Comparison of ENCODE assay signal across 22 cellular contexts in the genomic region with DNA sequence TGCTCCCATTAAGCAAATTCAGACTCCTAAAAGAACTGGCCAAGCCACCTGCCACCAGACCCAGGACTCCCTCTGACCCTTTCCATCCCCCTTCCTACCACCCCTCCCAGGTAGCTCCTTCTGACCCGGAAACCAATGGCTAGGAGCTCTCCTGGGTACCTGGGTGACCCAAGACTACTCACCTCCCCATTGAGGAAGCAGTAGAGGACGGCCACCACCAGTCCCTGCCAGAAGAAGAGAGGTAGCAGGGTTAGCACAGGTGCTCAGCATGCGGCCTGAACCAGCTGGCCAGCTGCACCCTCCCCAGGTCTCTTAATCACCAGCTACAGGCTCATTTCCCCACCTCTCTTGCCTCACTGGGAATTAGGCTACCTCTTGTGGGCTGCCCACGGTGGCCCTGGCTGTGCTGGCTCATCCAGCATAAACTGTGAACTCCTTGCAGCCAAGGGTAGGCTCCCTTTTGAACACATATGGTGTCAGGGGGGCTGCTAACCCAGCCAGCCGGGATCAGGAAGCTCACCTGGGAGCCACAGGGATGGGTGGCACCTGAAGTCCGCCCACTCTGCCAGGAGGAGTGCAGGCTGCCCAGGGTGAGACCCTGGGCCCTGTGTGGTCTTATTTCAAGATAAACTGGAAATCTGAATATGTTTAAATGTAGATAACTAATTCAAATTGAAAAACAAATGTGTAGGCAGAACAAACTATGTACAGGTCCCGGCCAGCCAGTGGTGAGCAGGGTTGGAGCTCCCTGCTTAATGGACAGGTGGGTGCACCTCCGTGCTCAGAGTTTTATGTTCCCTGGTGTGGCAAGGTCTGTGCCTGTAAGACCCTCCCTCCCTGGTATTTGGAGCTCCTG. TPM values are rescaled to one million over a fixed set of nuclear protein-coding genes. Genes with fewer than 3 reads are reported as not detected.
"Had no signal": no experiment of that assay in that cellular context is flagged by ENCODE, and none has a peak within 500 bp of the region (broad histone marks: within the 10 kb centered on the region; RNA-seq: fewer than 3 reads in every experiment).

No MANE protein-coding gene starts in this region.

- H3K4me3 ChIP-seq: coronary artery, left ventricle myocardium inferior, prostate gland had no signal

- DNase-seq: activated B cell treated with CpG ODN at 0.5 μM for 24 hours; activated CD4-positive, alpha-beta T cell treated with anti-CD3 and anti-CD28 coated beads, Interleukin-2, amount 10 ng/mL, durations not matched to agents 24 days and 14 days; activated CD8-positive, alpha-beta memory T cell treated with anti-CD3 and anti-CD28 coated beads, Interleukin-2, amount 50 U/mL, for 4 hours; activated CD8-positive, alpha-beta T cell treated with anti-CD3 and anti-CD28 coated beads, Interleukin-2, amount 10 ng/mL, durations not matched to agents 7 days and 5 days; activated gamma-delta T cell treated with Interleukin-2 at 50 U/mL for 16 hours; activated T-cell treated with anti-CD3 and anti-CD28 coated beads, Interleukin-2, amount 50 U/mL, for 48 hours; amniotic stem cell; effector CD4-positive, alpha-beta T cell; foreskin melanocyte; left ventricle myocardium inferior; natural killer cell; right cardiac atrium; small intestine; stimulated activated CD4-positive, alpha-beta T cell treated with anti-CD3 and anti-CD28 coated beads, Interleukin-4, amount 100 ng/mL, for 24 hours; stimulated activated naive CD4-positive, alpha-beta T cell; T-helper 2 cell had no signal

- ATAC-seq: activated CD8-positive, alpha-beta T cell treated with anti-CD3 and anti-CD28 coated beads, Interleukin-2, amount 10 ng/mL, durations not matched to agents 7 days and 5 days; natural killer cell had no signal

- H3K27me3 Mint-ChIP-seq: activated CD4-positive, alpha-beta T cell treated with anti-CD3 and anti-CD28 coated beads, Interleukin-2, amount 10 ng/mL, durations not matched to agents 24 days and 14 days had no signal

- H3K27ac Mint-ChIP-seq: activated B cell treated with CpG ODN at 0.5 μM for 24 hours; activated CD4-positive, alpha-beta T cell treated with anti-CD3 and anti-CD28 coated beads, Interleukin-2, amount 10 ng/mL, durations not matched to agents 24 days and 14 days; activated CD8-positive, alpha-beta T cell treated with anti-CD3 and anti-CD28 coated beads, Interleukin-2, amount 10 ng/mL, durations not matched to agents 7 days and 5 days; activated naive CD8-positive, alpha-beta T cell; brain; natural killer cell had no signal

- H3K27ac ChIP-seq: coronary artery, left ventricle myocardium inferior, prostate gland had no signal

- H3K36me3 ChIP-seq: left ventricle myocardium inferior, prostate gland had no signal

- H3K36me3 Mint-ChIP-seq: activated naive CD8-positive, alpha-beta T cell; brain; natural killer cell had no signal

- H3K9me3 Mint-ChIP-seq: activated B cell treated with CpG ODN at 0.5 μM for 24 hours; activated CD4-positive, alpha-beta T cell treated with anti-CD3 and anti-CD28 coated beads, Interleukin-2, amount 10 ng/mL, durations not matched to agents 24 days and 14 days; brain; central memory CD8-positive, alpha-beta T cell; natural killer cell had no signal

- H3K4me1 Mint-ChIP-seq: activated B cell treated with CpG ODN at 0.5 μM for 24 hours; brain; central memory CD8-positive, alpha-beta T cell; natural killer cell had no signal

- H3K4me1 ChIP-seq: left ventricle myocardium inferior, prostate gland had no signal

- H3K9me3 ChIP-seq: left ventricle myocardium inferior, prostate gland had no signal

- H3K4me3 Mint-ChIP-seq: activated B cell treated with CpG ODN at 0.5 μM for 24 hours; activated CD4-positive, alpha-beta T cell treated with anti-CD3 and anti-CD28 coated beads, Interleukin-2, amount 10 ng/mL, durations not matched to agents 24 days and 14 days; activated CD8-positive, alpha-beta T cell treated with anti-CD3 and anti-CD28 coated beads, Interleukin-2, amount 10 ng/mL, durations not matched to agents 7 days and 5 days; activated naive CD8-positive, alpha-beta T cell; brain; central memory CD8-positive, alpha-beta T cell; natural killer cell had no signal

RNA-seq across cellular contexts. Expression of gene TMEM37, which starts 9.9 kb away (rescaled TPM):
- total RNA-seq: activated CD4-positive, alpha-beta T cell treated with anti-CD3 and anti-CD28 coated beads, Interleukin-2, amount 10 ng/mL, durations not matched to agents 24 days and 14 days; activated CD8-positive, alpha-beta T cell treated with anti-CD3 and anti-CD28 coated beads, Interleukin-2, amount 10 ng/mL, durations not matched to agents 7 days and 5 days; natural killer cell; temporal lobe had no signal
